ENCODE assay signal across 22 cellular contexts in genomic region chr5:118883396-118883795, GRCh38.
DNase-seq lines count a peak whose midpoint lies in the region; ATAC-seq lines count a peak whose summit lies in the region.
"Had no signal": no experiment of that assay in that cellular context is flagged by ENCODE, and none has a peak within 500 bp of the region (broad histone marks: within the 10 kb centered on the region; RNA-seq: fewer than 3 reads in every experiment).

No MANE protein-coding gene starts in this region.

- no peak overlapping the region for H2BK5ac ChIP-seq in mesendoderm (ENCODE audit: low read length)

- no peaks in the 10 kb centered on the region for H3K9me3 ChIP-seq in SK-N-MC (ENCODE audit: low read depth, low read length)
- H3K9me3 ChIP-seq: prostate gland had no signal

- H3K4ac ChIP-seq in mesendoderm (ENCODE audit: low read depth, low read length) = no peak overlapping the region

- no peak overlapping the region for H4K8ac ChIP-seq in mesendoderm (ENCODE audit: low read depth, low read length)

- H3K27ac ChIP-seq in SK-N-MC (peak overlapping the region; percentile 43), mesendoderm (ENCODE audit: low read depth, low read length) (no peak overlapping the region)
- H3K27ac ChIP-seq: C4-2B, coronary artery, prostate gland, VCaP had no signal

- no peak overlapping the region for H4K5ac ChIP-seq in mesendoderm (ENCODE audit: low read length)

- H3K9ac ChIP-seq in SK-N-MC (ENCODE audit: insufficient read length) (no peak overlapping the region), mesendoderm (ENCODE audit: low read length) (no peak overlapping the region)

- H3K23ac ChIP-seq in mesendoderm (ENCODE audit: low read length) = no peak overlapping the region

- no peaks in the 10 kb centered on the region for H3K79me2 ChIP-seq in mesendoderm (ENCODE audit: control insufficient read depth, insufficient read depth, low read length)

- H2BK120ac ChIP-seq in mesendoderm (ENCODE audit: low read depth, low read length) = no peak overlapping the region

- H2BK15ac ChIP-seq in mesendoderm (replicated peaks; ENCODE audit: low read depth) = no peak overlapping the region

- no peak overlapping the region for H3K18ac ChIP-seq in mesendoderm (ENCODE audit: low read length)

- H2AK5ac ChIP-seq in mesendoderm (ENCODE audit: low read length) = no peak overlapping the region

- peaks cover 12% of the 10 kb centered on the region for H3K9me3 Mint-ChIP-seq in activated T-cell treated with anti-CD3 and anti-CD28 coated beads, Interleukin-2, amount 50 U/mL, for 24 hours

- H3K4me3 ChIP-seq in SK-N-MC = no peak overlapping the region
- no peak overlapping the region for H3K4me3 ChIP-seq in mesendoderm (ENCODE audit: low read length)
- H3K4me3 ChIP-seq: coronary artery, prostate gland had no signal

- no peaks in the 10 kb centered on the region for H3K27me3 ChIP-seq in mesendoderm (ENCODE audit: insufficient read depth, low read length, poor library complexity)

- no peaks in the 10 kb centered on the region for H3K79me1 ChIP-seq in mesendoderm (ENCODE audit: low read length)

- peaks cover 2% of the 10 kb centered on the region for H3K36me3 Mint-ChIP-seq in activated T-cell treated with anti-CD3 and anti-CD28 coated beads, Interleukin-2, amount 50 U/mL, for 24 hours (ENCODE audit: low read depth)

- H3K4me2 ChIP-seq in mesendoderm (ENCODE audit: low read length) = no peak overlapping the region

- H3K56ac ChIP-seq in mesendoderm (ENCODE audit: low read length) = no peak overlapping the region

- ATAC-seq in GM21390 (IDR thresholded peaks at IDR 0.05; ENCODE audit: unreplicated experiment) = peak; percentile 46
- peak; percentile 74 for ATAC-seq in HG03565 (IDR thresholded peaks at IDR 0.05; ENCODE audit: unreplicated experiment)
- ATAC-seq in HG03025 (IDR thresholded peaks at IDR 0.05; ENCODE audit: low FRiP score, unreplicated experiment) = no peak
- ATAC-seq: left lobe of liver had no signal

- no peaks in the 10 kb centered on the region for H3K27me3 Mint-ChIP-seq in activated T-cell treated with anti-CD3 and anti-CD28 coated beads, Interleukin-2, amount 50 U/mL, for 24 hours

- WGBS in mesendoderm (ENCODE audit: extremely low coverage, insufficient coverage, low lambda C conversion rate) = no CpG with 5 or more reads among the region's 2 CpGs

- H3K27ac Mint-ChIP-seq in activated T-cell treated with anti-CD3 and anti-CD28 coated beads, Interleukin-2, amount 50 U/mL, for 24 hours = no peak overlapping the region
- H3K27ac Mint-ChIP-seq: T-helper 1 cell treated with Interleukin-12 subunit alpha and Interleukin-12 subunit beta and Interleukin-4 antibody, amounts not matched to agents 30 μg/mL and 1 μg/mL, for 36 hours had no signal

- no peaks in the 10 kb centered on the region for H3K4me1 Mint-ChIP-seq in activated T-cell treated with anti-CD3 and anti-CD28 coated beads, Interleukin-2, amount 50 U/mL, for 24 hours (ENCODE audit: low read depth)

- no peak overlapping the region for H3K4me3 Mint-ChIP-seq in activated T-cell treated with anti-CD3 and anti-CD28 coated beads, Interleukin-2, amount 50 U/mL, for 24 hours
- H3K4me3 Mint-ChIP-seq: T-helper 1 cell treated with Interleukin-12 subunit alpha and Interleukin-12 subunit beta and Interleukin-4 antibody, amounts not matched to agents 30 μg/mL and 1 μg/mL, for 36 hours had no signal

- no peaks in the 10 kb centered on the region for H3K36me3 ChIP-seq in SK-N-MC (ENCODE audit: insufficient read depth, low read length)
- H3K36me3 ChIP-seq in mesendoderm (ENCODE audit: control insufficient read depth, insufficient read depth, low read length) = no peaks in the 10 kb centered on the region
- H3K36me3 ChIP-seq: prostate gland had no signal

- DNase-seq in SK-N-MC (ENCODE audit: low read depth, low spot score) (no peak), mesendoderm (peak; percentile 43), HK-2 (ENCODE audit: unreplicated experiment) (no peak), NCI-H1436 (lab: John Stamatoyannopoulos, UW) (no peak)
- no peak for DNase-seq in activated T-cell treated with anti-CD3 and anti-CD28 coated beads, Interleukin-2, amount 50 U/mL, for 24 hours
- DNase-seq: activated CD4-positive, alpha-beta T cell treated with anti-CD3 and anti-CD28 coated beads, Interleukin-2, amount 50 U/mL, for 4 hours; activated T-cell treated with anti-CD3 and anti-CD28 coated beads for 4 hours; NCI-H1436 treated with DMSO at 0.1 percent for 48 hours; NCI-H2171; NCI-H526; Right ventricle myocardium superior; stimulated activated CD4-positive, alpha-beta T cell treated with anti-CD3 and anti-CD28 coated beads, Interleukin-1b, Interleukin-23, amount 100 ng/mL, for 48 hours; stimulated activated naive CD4-positive, alpha-beta T cell had no signal

- H3K4me1 ChIP-seq in mesendoderm (ENCODE audit: control insufficient read depth, low read depth, low read length) = peaks cover 2% of the 10 kb centered on the region
- H3K4me1 ChIP-seq: prostate gland had no signal
